ENCODE assay signal across 33 cellular contexts in genomic region chr19:18264956-18265610, GRCh38. TPM values are rescaled to one million over a fixed set of nuclear protein-coding genes. Genes with fewer than 3 reads are reported as not detected.
"Had no signal": no experiment of that assay in that cellular context is flagged by ENCODE, and none has a peak within 500 bp of the region (broad histone marks: within the 10 kb centered on the region; RNA-seq: fewer than 3 reads in every experiment).

No MANE protein-coding gene starts in this region.

- DNase-seq: activated CD4-positive, alpha-beta memory T cell treated with anti-CD3 and anti-CD28 coated beads for 36 hours; activated CD4-positive, alpha-beta T cell treated with anti-CD3 and anti-CD28 coated beads for 4 hours; activated CD8-positive, alpha-beta memory T cell treated with anti-CD3 and anti-CD28 coated beads, Interleukin-2, amount 50 U/mL, for 4 hours; activated effector memory CD4-positive, alpha-beta T cell treated with anti-CD3 and anti-CD28 coated beads, Interleukin-2, amount 50 U/mL, for 16 hours; activated naive CD4-positive, alpha-beta T cell treated with anti-CD3 and anti-CD28 coated beads for 36 hours; activated naive CD8-positive, alpha-beta T cell treated with anti-CD3 and anti-CD28 coated beads for 36 hours; activated T-cell treated with anti-CD3 and anti-CD28 coated beads, Interleukin-2, amount 50 U/mL, for 1 hour; effector memory CD8-positive, alpha-beta T cell; erythroblast; heart left ventricle; hypothalamus; immature natural killer cell; lower lobe of right lung; mucosa of descending colon; stimulated activated CD4-positive, alpha-beta T cell treated with anti-CD3 and anti-CD28 coated beads, Interleukin-1b, Interleukin-23, amount 100 ng/mL, for 48 hours; stimulated activated CD4-positive, alpha-beta T cell treated with anti-CD3 and anti-CD28 coated beads, Interleukin-4, amount 100 ng/mL, for 4 hours; stimulated activated CD8-positive, alpha-beta memory T cell treated with anti-CD3 and anti-CD28 coated beads, Interleukin-4, amount 100 ng/mL, for 48 hours; stomach; thyroid gland had no signal

- H3K4me1 Mint-ChIP-seq: activated naive CD8-positive, alpha-beta T cell treated with anti-CD3 and anti-CD28 coated beads for 36 hours; brain; immature natural killer cell had no signal

- H3K36me3 ChIP-seq: cardiac muscle cell had no signal

- H3K27ac ChIP-seq: ascending aorta, cardiac muscle cell, coronary artery, heart left ventricle, lower lobe of right lung, neutrophil, pancreas, psoas muscle, stomach, thyroid gland, upper lobe of left lung, vagina, VCaP had no signal

- H3K36me3 Mint-ChIP-seq: activated CD4-positive, alpha-beta memory T cell treated with anti-CD3 and anti-CD28 coated beads for 36 hours; activated naive CD8-positive, alpha-beta T cell treated with anti-CD3 and anti-CD28 coated beads for 36 hours; natural killer cell treated with Interleukin-12 subunit alpha and Interleukin-12 subunit beta and Interleukin-15 and Interleukin-18, amount 100 ng/mL, for 72 hours had no signal

- H3K27me3 ChIP-seq: ascending aorta, cardiac muscle cell, heart left ventricle, neutrophil, pancreas, stomach, thyroid gland, upper lobe of left lung, vagina had no signal

- H3K4me3 ChIP-seq: ascending aorta, cardiac muscle cell, coronary artery, heart left ventricle, lower lobe of right lung, mucosa of descending colon, pancreas, psoas muscle, smooth muscle cell, stomach, thyroid gland, upper lobe of left lung, vagina had no signal

- H3K4me1 ChIP-seq: ascending aorta, heart left ventricle, lower lobe of right lung, pancreas, psoas muscle, stomach, thyroid gland, upper lobe of left lung, vagina had no signal

- H3K27ac Mint-ChIP-seq: activated CD4-positive, alpha-beta memory T cell treated with anti-CD3 and anti-CD28 coated beads for 36 hours; activated naive CD4-positive, alpha-beta T cell treated with anti-CD3 and anti-CD28 coated beads for 36 hours; activated naive CD8-positive, alpha-beta T cell treated with anti-CD3 and anti-CD28 coated beads for 36 hours; activated T-helper 1 cell treated with anti-CD3 and anti-CD28 coated beads, Interleukin-12 subunit alpha, Interleukin-12 subunit beta, Interleukin-2, Interleukin-4 antibody, amounts not matched to agents 30 ng/mL and 10 ng/mL and 1 ng/mL, durations not matched to agents 14 hours and 24 hours and 36 hours; brain; immature natural killer cell; natural killer cell treated with Interleukin-12 subunit alpha and Interleukin-12 subunit beta and Interleukin-15 and Interleukin-18, amount 100 ng/mL, for 72 hours; stimulated activated memory B cell treated with anti-CD40 and anti-IgM and Interleukin-4, amounts not matched to agents 10 μg/mL and 1 μg/mL and 100 μg/mL, for 72 hours had no signal

- H3K4me2 ChIP-seq: smooth muscle cell had no signal

- H3K27me3 Mint-ChIP-seq: activated CD4-positive, alpha-beta memory T cell treated with anti-CD3 and anti-CD28 coated beads for 36 hours; activated naive CD8-positive, alpha-beta T cell treated with anti-CD3 and anti-CD28 coated beads for 36 hours; brain; effector memory CD8-positive, alpha-beta T cell; natural killer cell treated with Interleukin-12 subunit alpha and Interleukin-12 subunit beta and Interleukin-15 and Interleukin-18, amount 100 ng/mL, for 72 hours; stimulated activated memory B cell treated with anti-CD40 and anti-IgM and Interleukin-4, amounts not matched to agents 10 μg/mL and 1 μg/mL and 100 μg/mL, for 72 hours had no signal

- H3K9me3 ChIP-seq: ascending aorta, heart left ventricle, lower lobe of right lung, mucosa of descending colon, neutrophil, pancreas, psoas muscle, stomach, thyroid gland, upper lobe of left lung, vagina had no signal

- H3K4me3 Mint-ChIP-seq: activated CD4-positive, alpha-beta memory T cell treated with anti-CD3 and anti-CD28 coated beads for 36 hours; activated naive CD4-positive, alpha-beta T cell treated with anti-CD3 and anti-CD28 coated beads for 36 hours; activated naive CD8-positive, alpha-beta T cell treated with anti-CD3 and anti-CD28 coated beads for 36 hours; activated T-helper 1 cell treated with anti-CD3 and anti-CD28 coated beads, Interleukin-12 subunit alpha, Interleukin-12 subunit beta, Interleukin-2, Interleukin-4 antibody, amounts not matched to agents 30 ng/mL and 10 ng/mL and 1 ng/mL, durations not matched to agents 14 hours and 24 hours and 36 hours; brain; immature natural killer cell; natural killer cell treated with Interleukin-12 subunit alpha and Interleukin-12 subunit beta and Interleukin-15 and Interleukin-18, amount 100 ng/mL, for 72 hours; stimulated activated memory B cell treated with anti-CD40 and anti-IgM and Interleukin-4, amounts not matched to agents 10 μg/mL and 1 μg/mL and 100 μg/mL, for 72 hours had no signal

- H3K9me3 Mint-ChIP-seq: activated CD4-positive, alpha-beta memory T cell treated with anti-CD3 and anti-CD28 coated beads for 36 hours; activated naive CD4-positive, alpha-beta T cell treated with anti-CD3 and anti-CD28 coated beads for 36 hours; activated naive CD8-positive, alpha-beta T cell treated with anti-CD3 and anti-CD28 coated beads for 36 hours; activated T-helper 1 cell treated with anti-CD3 and anti-CD28 coated beads, Interleukin-12 subunit alpha, Interleukin-12 subunit beta, Interleukin-2, Interleukin-4 antibody, amounts not matched to agents 30 ng/mL and 10 ng/mL and 1 ng/mL, durations not matched to agents 14 hours and 24 hours and 36 hours; brain; effector memory CD8-positive, alpha-beta T cell; immature natural killer cell; natural killer cell treated with Interleukin-12 subunit alpha and Interleukin-12 subunit beta and Interleukin-15 and Interleukin-18, amount 100 ng/mL, for 72 hours; stimulated activated memory B cell treated with anti-CD40 and anti-IgM and Interleukin-4, amounts not matched to agents 10 μg/mL and 1 μg/mL and 100 μg/mL, for 72 hours had no signal

- ATAC-seq: effector memory CD8-positive, alpha-beta T cell; mucosa of descending colon; natural killer cell treated with Interleukin-12 subunit alpha and Interleukin-12 subunit beta and Interleukin-15 and Interleukin-18, amount 100 ng/mL, for 72 hours; stimulated activated memory B cell treated with anti-CD40 and anti-IgM and Interleukin-4, amounts not matched to agents 10 μg/mL and 1 μg/mL and 100 μg/mL, for 72 hours had no signal

RNA-seq across cellular contexts. Expression of gene PDE4C, which starts 38.8 kb away (rescaled TPM):
- polyA plus RNA-seq: immature natural killer cell had no signal
